Comparison of ENCODE assay signal across 8 cellular contexts in genomic region chr16:55502801-55503366, GRCh38. TPM values are rescaled to one million over a fixed set of nuclear protein-coding genes. Genes with fewer than 3 reads are reported as not detected.
DNase-seq lines count a peak whose midpoint lies in the region; ATAC-seq, FAIRE-seq and TF ChIP-seq lines count a peak whose summit lies in the region.

No MANE protein-coding gene starts in this region.

- no peaks in the 10 kb centered on the region for H3K27me3 Mint-ChIP-seq in astrocyte (ENCODE audit: low read depth, unreplicated experiment)

- FAIRE-seq in astrocyte (lab: Jason Lieb, UNC) (no peak), D721Med (lab: Jason Lieb, UNC) (no peak)

- no peak for TF ChIP-seq RAD21 in Ishikawa (IDR thresholded peaks at IDR 0.05; ENCODE audit: low read depth)

- no peak for TF ChIP-seq EP300 in Ishikawa (IDR thresholded peaks at IDR 0.05; ENCODE audit: borderline replicate concordance)

- no peaks in the 10 kb centered on the region for H4K20me1 ChIP-seq in astrocyte (ENCODE audit: insufficient read depth, low read length)

- H2AFZ ChIP-seq in astrocyte (ENCODE audit: low read depth, low read length) = peak overlapping the region; percentile 32

- peaks cover 22% of the 10 kb centered on the region for H3K36me3 ChIP-seq in astrocyte (ENCODE audit: insufficient read depth, low read length)

- H3K9me3 ChIP-seq in astrocyte (ENCODE audit: insufficient read depth, low read depth, low read length) = no peaks in the 10 kb centered on the region

- DNase-seq in astrocyte (ENCODE audit: low read depth) = peak; percentile 94
- DNase-seq in iris pigment epithelial cell (ENCODE audit: low read depth) = peak; percentile 75
- peak; percentile 77 for DNase-seq in stromal cell of bone marrow (ENCODE audit: low read depth)
- DNase-seq in D721Med (ENCODE audit: insufficient read length, low spot score) = no peak
- no peak for DNase-seq in AML-193 (lab: John Stamatoyannopoulos, UW)

- ATAC-seq in GM21447 (IDR thresholded peaks at IDR 0.05; ENCODE audit: unreplicated experiment) (no peak), HG02642 (IDR thresholded peaks at IDR 0.05; ENCODE audit: poor library complexity, unreplicated experiment) (no peak)

- peak overlapping the region; percentile 34 for H3K4me3 Mint-ChIP-seq in astrocyte (ENCODE audit: unreplicated experiment)

- no peaks in the 10 kb centered on the region for H3K9me3 Mint-ChIP-seq in astrocyte (ENCODE audit: unreplicated experiment)

- H3K27ac Mint-ChIP-seq in astrocyte (ENCODE audit: unreplicated experiment) = no peak overlapping the region

- H3K4me1 ChIP-seq in astrocyte (ENCODE audit: insufficient read depth, low read length) = peaks cover 51% of the 10 kb centered on the region

- peak overlapping the region; percentile 62 for H3K9ac ChIP-seq in astrocyte (ENCODE audit: low read length)

- no peaks in the 10 kb centered on the region for H3K79me2 ChIP-seq in astrocyte (ENCODE audit: insufficient read depth, low read length)

- H3K4me3 ChIP-seq in astrocyte (ENCODE audit: insufficient read depth, low read depth, low read length) = no peak overlapping the region

- peaks cover 50% of the 10 kb centered on the region for H3K4me1 Mint-ChIP-seq in astrocyte (ENCODE audit: low read depth, unreplicated experiment)

- peaks cover 21% of the 10 kb centered on the region for H3K36me3 Mint-ChIP-seq in astrocyte (ENCODE audit: low read depth, unreplicated experiment)

- H3K27me3 ChIP-seq in astrocyte (ENCODE audit: insufficient read depth, low read length) = no peaks in the 10 kb centered on the region

- TF ChIP-seq CTCF in astrocyte (IDR thresholded peaks at IDR 0.05; ENCODE audit: insufficient read depth, low read depth, low read length) = no peak
- no peak for TF ChIP-seq CTCF in D721Med (IDR thresholded peaks at IDR 0.05; ENCODE audit: insufficient read depth, missing control alignments)

- peak overlapping the region; percentile 42 for H3K4me2 ChIP-seq in astrocyte (ENCODE audit: low read length)

- H3K27ac ChIP-seq in astrocyte (ENCODE audit: low read depth, low read length) = peak overlapping the region; percentile 98

TF ChIP-seq in Ishikawa, 13 proteins besides CTCF, POLR2A, EP300 and RAD21:
- peak; percentile 56 for TF ChIP-seq NFIC (IDR thresholded peaks at IDR 0.05)
- no peak for TF ChIP-seq ZBTB7A (IDR thresholded peaks at IDR 0.05; ENCODE audit: low read depth)

RNA-seq across cellular contexts. Expression of gene LPCAT2, which starts 6.0 kb away (rescaled TPM):
- total RNA-seq in astrocyte = 67.1 and 74.4 TPM in 2 replicates

RNA-seq across cellular contexts. Expression of gene MMP2, which starts 23.9 kb away (rescaled TPM):
- 1,220 and 1,246 TPM in 2 replicates for total RNA-seq in astrocyte

Comparison
In these comparisons a context has a peak if more than half of its experiments do, and no peak if none do; other contexts are left out.
1. DNase-seq: peak in astrocyte (single experiment), iris pigment epithelial cell (single experiment) and stromal cell of bone marrow (single experiment); none in D721Med (single experiment) and AML-193 (0 of 2).